In the genomic region with DNA sequence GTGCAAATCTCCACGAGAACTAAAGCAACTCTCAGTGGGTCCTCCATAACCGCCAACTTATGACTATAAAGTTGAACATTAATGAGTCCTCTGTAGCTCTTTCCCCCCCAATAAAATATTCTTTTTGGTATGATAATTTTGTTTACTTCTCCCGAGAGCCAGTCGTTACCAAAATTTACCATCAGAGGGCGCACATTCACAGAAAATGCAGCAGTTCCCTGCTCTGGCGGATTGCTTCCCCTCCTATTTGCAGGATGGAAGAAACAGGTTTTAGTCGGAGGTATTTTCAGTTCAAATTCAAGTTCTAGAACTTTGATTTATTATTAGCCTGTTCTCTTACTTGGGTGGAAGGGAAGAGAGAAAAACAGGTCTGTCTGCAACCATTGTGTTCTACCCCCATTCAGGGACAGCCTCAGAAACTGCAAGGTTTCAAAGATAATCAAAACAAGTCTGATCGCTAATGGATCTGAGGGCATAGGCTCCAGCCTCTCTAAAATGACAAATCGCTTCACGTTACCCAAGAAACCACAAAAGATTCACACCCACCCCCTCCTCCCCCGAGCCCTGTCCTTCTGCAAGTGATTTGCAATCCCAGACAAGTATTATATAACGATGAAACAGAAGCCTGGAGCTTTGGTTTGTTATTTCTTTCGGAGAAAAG, we compare ENCODE assay signal across 9 cellular contexts.
DNase-seq lines count a peak whose midpoint lies in the region; ATAC-seq and TF ChIP-seq lines count a peak whose summit lies in the region.
"Had no signal": no experiment of that assay in that cellular context is flagged by ENCODE, and none has a peak within 500 bp of the region (broad histone marks: within the 10 kb centered on the region; RNA-seq: fewer than 3 reads in every experiment).

No MANE protein-coding gene starts in this region.

- no peak overlapping the region for H2BK120ac ChIP-seq in H9 (ENCODE audit: low read depth, low read length, poor library complexity, severe bottlenecking)

- no peak overlapping the region; a peak in 1 of 7 replicates for H3K27ac Mint-ChIP-seq in H9
- no peak overlapping the region for H3K27ac Mint-ChIP-seq in activated CD4-positive, alpha-beta T cell treated with anti-CD3 and anti-CD28 coated beads, Interleukin-2, amount 10 ng/mL, durations not matched to agents 7 days and 5 days

- no peak overlapping the region for H3K4ac ChIP-seq in H9 (ENCODE audit: low read depth, low read length)

- TF ChIP-seq CTCF in H9 (conservative IDR thresholded peaks at IDR 0.05) (peak; percentile 93), lung (IDR thresholded peaks at IDR 0.05; ENCODE audit: control extremely low read depth, extremely low read depth) (peak; percentile 45)

- H4K8ac ChIP-seq in H9 (replicated peaks; ENCODE audit: insufficient read length, low read depth, low read length), result no peak overlapping the region

- no peak overlapping the region for H3K27ac ChIP-seq in H9 (ENCODE audit: insufficient read length, low read depth, low read length)
- H3K27ac ChIP-seq in lung (ENCODE audit: low read depth in 1 of 2, low read length in 1 of 2), result no peak overlapping the region
- H3K27ac ChIP-seq: SJSA1 had no signal

- no peak overlapping the region for H3K23ac ChIP-seq in H9 (ENCODE audit: insufficient read length, low read depth, low read length)

- H3K56ac ChIP-seq in H9 (ENCODE audit: insufficient read length, low read depth, low read length), result no peak overlapping the region

- no peak overlapping the region for H4K5ac ChIP-seq in H9 (ENCODE audit: insufficient read length, low read depth, low read length)

- DNase-seq in COLO668 (lab: John Stamatoyannopoulos, UW; ENCODE audit: unreplicated experiment) (peak; percentile 47), H9 (peak; percentile 48), NCI-H446 (lab: John Stamatoyannopoulos, UW) (peak; percentile 51 to 69), dermis blood vessel endothelial cell (peak; percentile 61), lung (ENCODE audit: low spot score) (peak; percentile 52)
- DNase-seq in activated CD4-positive, alpha-beta T cell treated with anti-CD3 and anti-CD28 coated beads, Interleukin-2, amount 10 ng/mL, durations not matched to agents 7 days and 5 days, result peak; percentile 56
- peak; percentile 71 for DNase-seq in stimulated activated CD8-positive, alpha-beta memory T cell treated with anti-CD3 and anti-CD28 coated beads, Interleukin-4, amount 100 ng/mL, for 48 hours

- no peak overlapping the region for H2BK15ac ChIP-seq in H9 (ENCODE audit: low read depth, low read length)

- no peaks in the 10 kb centered on the region for H4K20me1 ChIP-seq in H9 (ENCODE audit: control insufficient read depth, insufficient read depth, insufficient read length)

- H3K4me1 ChIP-seq in H9 (ENCODE audit: insufficient read depth, low read length) (no peaks in the 10 kb centered on the region), lung (ENCODE audit: control insufficient read depth in 2 of 2, insufficient read depth in 2 of 2, low read length in 2 of 2) (no peaks in the 10 kb centered on the region)

- H3K27me3 ChIP-seq in H9 (ENCODE audit: insufficient read depth, low read length) (no peaks in the 10 kb centered on the region), lung (ENCODE audit: control insufficient read depth, insufficient read depth) (no peaks in the 10 kb centered on the region)
- H3K27me3 ChIP-seq: SJSA1 had no signal

- no peak overlapping the region for H3K18ac ChIP-seq in H9 (ENCODE audit: insufficient read length, low read depth, low read length)

- no peak overlapping the region for H2BK20ac ChIP-seq in H9 (ENCODE audit: low read depth, low read length, poor library complexity, severe bottlenecking)

- H2AFZ ChIP-seq in H9 (ENCODE audit: low read length), result no peak overlapping the region

- no peak overlapping the region for H2BK12ac ChIP-seq in H9 (ENCODE audit: insufficient read length, low read depth, low read length)

- no peak overlapping the region for H3K9ac ChIP-seq in H9 (ENCODE audit: extremely low read depth, insufficient read length, low read length)

- H3K14ac ChIP-seq in H9 (ENCODE audit: insufficient read depth, low read length), result no peak overlapping the region

- H2AK5ac ChIP-seq in H9 (ENCODE audit: insufficient read length, low read length), result no peak overlapping the region

- peak overlapping the region in 1 of 2 experiments; percentile 16; a peak in 1 of 5 replicates for H3K4me3 Mint-ChIP-seq in H9
- no peak overlapping the region for H3K4me3 Mint-ChIP-seq in activated CD4-positive, alpha-beta T cell treated with anti-CD3 and anti-CD28 coated beads, Interleukin-2, amount 10 ng/mL, durations not matched to agents 7 days and 5 days

- no peak overlapping the region for H4K91ac ChIP-seq in H9 (ENCODE audit: insufficient read length, low read depth, low read length)

- no peak overlapping the region for H3K4me3 ChIP-seq in lung
- H3K4me3 ChIP-seq: SJSA1 had no signal

- H2BK5ac ChIP-seq in H9 (ENCODE audit: insufficient read length, low read length), result no peak overlapping the region

- no peaks in the 10 kb centered on the region for H3K36me3 ChIP-seq in lung (ENCODE audit: control insufficient read depth in 2 of 2, insufficient read depth in 2 of 2, low read length in 2 of 2)
- H3K36me3 ChIP-seq: SJSA1 had no signal

- POLR2A ChIA-PET in activated CD4-positive, alpha-beta T cell treated with anti-CD3 and anti-CD28 coated beads, Interleukin-2, amount 10 ng/mL, durations not matched to agents 7 days and 5 days (lab: Charles Lee), result interaction anchor here (0.7 kb wide), 1 partner anchor 964 kb away, joined by 3 read pairs; no protein-coding TSS in a partner anchor

- H3K36me3 Mint-ChIP-seq in H9 (ENCODE audit: insufficient read depth in 1 of 3, low read depth in 3 of 3), result no peaks in the 10 kb centered on the region
- no peaks in the 10 kb centered on the region for H3K36me3 Mint-ChIP-seq in activated CD4-positive, alpha-beta T cell treated with anti-CD3 and anti-CD28 coated beads, Interleukin-2, amount 10 ng/mL, durations not matched to agents 7 days and 5 days (ENCODE audit: low read depth)

- H3K79me2 ChIP-seq in H9 (ENCODE audit: insufficient read depth, low read length), result no peaks in the 10 kb centered on the region

- peaks cover 25 to 32% of the 10 kb centered on the region in 2 experiments for H3K4me1 Mint-ChIP-seq in H9
- H3K4me1 Mint-ChIP-seq in activated CD4-positive, alpha-beta T cell treated with anti-CD3 and anti-CD28 coated beads, Interleukin-2, amount 10 ng/mL, durations not matched to agents 7 days and 5 days, result peaks cover 7% of the 10 kb centered on the region

- no peak overlapping the region for H3T11ph ChIP-seq in H9 (ENCODE audit: low read length)

- peaks cover 0 to 32% of the 10 kb centered on the region in 2 experiments; a peak in 3 of 5 replicates for H3K9me3 Mint-ChIP-seq in H9
- no peaks in the 10 kb centered on the region for H3K9me3 Mint-ChIP-seq in activated CD4-positive, alpha-beta T cell treated with anti-CD3 and anti-CD28 coated beads, Interleukin-2, amount 10 ng/mL, durations not matched to agents 7 days and 5 days

- ATAC-seq in lung (ENCODE audit: insufficient read depth, low FRiP score) (no peak), HG03469 (IDR thresholded peaks at IDR 0.05; ENCODE audit: unreplicated experiment) (no peak)

- H3K79me1 ChIP-seq in H9 (ENCODE audit: insufficient read depth, low read depth, low read length, poor library complexity, severe bottlenecking), result no peaks in the 10 kb centered on the region

- H3K27me3 Mint-ChIP-seq in H9 (ENCODE audit: low read depth), result peaks cover 17% of the 10 kb centered on the region
- H3K27me3 Mint-ChIP-seq in activated CD4-positive, alpha-beta T cell treated with anti-CD3 and anti-CD28 coated beads, Interleukin-2, amount 10 ng/mL, durations not matched to agents 7 days and 5 days, result peaks cover 50% of the 10 kb centered on the region

- CTCF ChIA-PET in activated CD4-positive, alpha-beta T cell treated with anti-CD3 and anti-CD28 coated beads, Interleukin-2, amount 10 ng/mL, durations not matched to agents 7 days and 5 days (lab: Charles Lee), result interaction anchor here (0.6 to 0.9 kb wide), 3 partner anchors 14 to 1162 kb away, joined by 3 to 5 read pairs (median 4); no protein-coding TSS in a partner anchor

- H3K9me3 ChIP-seq in H9 (ENCODE audit: control insufficient read depth, low read depth, low read length), result peaks cover 21% of the 10 kb centered on the region
- no peaks in the 10 kb centered on the region for H3K9me3 ChIP-seq in lung (ENCODE audit: control insufficient read depth in 2 of 2, insufficient read depth in 1 of 2, low read length in 1 of 2)
- H3K9me3 ChIP-seq: SJSA1 had no signal

- no peaks in the 10 kb centered on the region for H3K23me2 ChIP-seq in H9 (ENCODE audit: insufficient read length, low read depth, low read length, poor library complexity, severe bottlenecking)

- no CpG with 5 or more reads among the region's 13 CpGs for WGBS in H9 (ENCODE audit: extremely low coverage, insufficient read length, low lambda C conversion rate)
- WGBS in lung, 2 donors, result 3 to 12% methylated on average over 13 of the region's 13 CpGs

- no peak overlapping the region for H3K4me2 ChIP-seq in H9 (ENCODE audit: insufficient read depth, insufficient read length, low read length)
